16 cellular contexts compared by ENCODE assay signal in genomic region chr2:176682278-176682677, GRCh38.
DNase-seq lines count a peak whose midpoint lies in the region; ATAC-seq and TF ChIP-seq lines count a peak whose summit lies in the region.
"Had no signal": no experiment of that assay in that cellular context is flagged by ENCODE, and none has a peak within 500 bp of the region (broad histone marks: within the 10 kb centered on the region; RNA-seq: fewer than 3 reads in every experiment).

No MANE protein-coding gene starts in this region.

- no peak overlapping the region for H3K9ac ChIP-seq in SK-N-SH

- CTCF ChIA-PET in SK-N-SH (lab: Yijun Ruan, JAX), result interaction anchor here (0.9 to 4.5 kb wide), 6 partner anchors 10 to 556 kb away, joined by 3 to 15 read pairs (median 5); no protein-coding TSS in a partner anchor

- no peak for ATAC-seq in GM21529 (IDR thresholded peaks at IDR 0.05; ENCODE audit: unreplicated experiment)
- ATAC-seq: activated CD8-positive, alpha-beta T cell treated with anti-CD3 and anti-CD28 coated beads, Interleukin-2, amount 10 ng/mL, durations not matched to agents 7 days and 5 days; HCT116; natural killer cell treated with Interleukin-12 subunit alpha and Interleukin-12 subunit beta and Interleukin-15 and Interleukin-18, amount 100 ng/mL, for 72 hours had no signal

- TF ChIP-seq EP300 in SK-N-SH (IDR thresholded peaks at IDR 0.05; ENCODE audit: borderline replicate concordance in 1 of 2, low read depth in 1 of 2, low read length in 1 of 2), result no peak

- H3K27ac ChIP-seq in SK-N-SH (ENCODE audit: low read depth in 2 of 2, low read length in 1 of 2), result peak overlapping the region in 1 of 2 experiments; percentile 80; a peak in 1 of 4 replicates
- H3K27ac ChIP-seq: VCaP had no signal

- DNase-seq in GM03348 (ENCODE audit: low spot score) (peak; percentile 52), SK-N-SH (no peak), fibroblast of villous mesenchyme (ENCODE audit: low read depth) (peak; percentile 72), skeletal muscle cell (ENCODE audit: low read depth) (peak; percentile 36), ureter (ENCODE audit: low spot score) (no peak), NCI-H524 (lab: John Stamatoyannopoulos, UW) (no peak)
- DNase-seq in stimulated activated CD4-positive, alpha-beta T cell treated with anti-CD3 and anti-CD28 coated beads, Interleukin-12 subunit alpha, Interleukin-12 subunit beta, amount 100 ng/mL, for 4 hours, result no peak
- DNase-seq: activated CD8-positive, alpha-beta T cell treated with anti-CD3 and anti-CD28 coated beads, Interleukin-2, amount 10 ng/mL, durations not matched to agents 7 days and 5 days; NCI-H2081 treated with DMSO at 0.1 percent for 48 hours; NCI-H774; Peyer's patch; stimulated activated CD4-positive, alpha-beta T cell treated with anti-CD3 and anti-CD28 coated beads, Interleukin-1b, Interleukin-23, amount 100 ng/mL, for 48 hours had no signal

- peaks cover 0 to 44% of the 10 kb centered on the region in 2 experiments; a peak in 2 of 4 replicates for H3K4me1 ChIP-seq in SK-N-SH (ENCODE audit: control insufficient read depth in 1 of 2, insufficient read depth in 2 of 2, low read depth in 1 of 2, low read length in 1 of 2)
- H3K4me1 ChIP-seq: Peyer's patch had no signal

- peak overlapping the region; percentile 64 for H2AFZ ChIP-seq in SK-N-SH (ENCODE audit: low read depth)

- H3F3A ChIP-seq in SK-N-SH (replicated peaks; ENCODE audit: insufficient read depth), result no peaks in the 10 kb centered on the region

- no peak for TF ChIP-seq RAD21 in SK-N-SH (IDR thresholded peaks at IDR 0.05; ENCODE audit: low read length)

- H3K4me3 ChIP-seq in SK-N-SH (ENCODE audit: low read depth in 2 of 2, low read length in 1 of 2) (no peak overlapping the region; a peak in 1 of 4 replicates), fibroblast of villous mesenchyme (ENCODE audit: low read depth, low read length) (peak overlapping the region; percentile 12), skeletal muscle cell (ENCODE audit: low read depth, low read length) (no peak overlapping the region)
- H3K4me3 ChIP-seq: Peyer's patch had no signal

- H3K36me3 ChIP-seq in SK-N-SH (replicated peaks in 1 of 2; ENCODE audit: control insufficient read depth in 1 of 2, insufficient read depth in 2 of 2, low read length in 1 of 2), result no peaks in the 10 kb centered on the region
- H3K36me3 ChIP-seq: Peyer's patch had no signal

- H4K20me1 ChIP-seq in SK-N-SH (ENCODE audit: insufficient read depth), result no peaks in the 10 kb centered on the region

- WGBS in SK-N-SH (ENCODE audit: low lambda C conversion rate), result 15% methylated on average over 3 of the region's 3 CpGs

- no peaks in the 10 kb centered on the region for H3K9me3 ChIP-seq in SK-N-SH
- H3K9me3 ChIP-seq: Peyer's patch had no signal

- H3K9me2 ChIP-seq in SK-N-SH, result no peaks in the 10 kb centered on the region

- no peaks in the 10 kb centered on the region for H3K79me2 ChIP-seq in SK-N-SH (ENCODE audit: insufficient read depth)

- H3K27me3 ChIP-seq in SK-N-SH (ENCODE audit: insufficient read depth), result no peaks in the 10 kb centered on the region
- H3K27me3 ChIP-seq: Peyer's patch had no signal

- POLR2A ChIA-PET in SK-N-SH (lab: Yijun Ruan, JAX), result no interaction called here

- no peak for TF ChIP-seq CTCF in SK-N-SH (IDR thresholded peaks at IDR 0.05)
- no peak for TF ChIP-seq CTCF in fibroblast of villous mesenchyme (IDR thresholded peaks at IDR 0.05; ENCODE audit: insufficient read depth, low read depth, low read length)

- H3K4me2 ChIP-seq in SK-N-SH, result peak overlapping the region; percentile 46; the same call in 1 of the 2 replicates

TF ChIP-seq in SK-N-SH, 30 proteins besides CTCF, POLR2A, EP300 and RAD21:
- TF ChIP-seq ELF1 (IDR thresholded peaks at IDR 0.05) (no peak), PBX3 (IDR thresholded peaks at IDR 0.05) (peak; percentile 5; the same call in 1 of the 2 replicates)

Comparison
In these comparisons a context has a peak if more than half of its experiments do, and no peak if none do; other contexts are left out.
1. DNase-seq: peak in GM03348 (single experiment), fibroblast of villous mesenchyme (single experiment) and skeletal muscle cell (single experiment); none in SK-N-SH (single experiment), ureter (single experiment), NCI-H524 (0 of 2) and stimulated activated CD4-positive, alpha-beta T cell treated with anti-CD3 and anti-CD28 coated beads, Interleukin-12 subunit alpha, Interleukin-12 subunit beta, amount 100 ng/mL, for 4 hours (single experiment).